ENCODE assay signal across 8 cellular contexts in genomic region chr3:36991923-36992805, GRCh38. TPM values are rescaled to one million over a fixed set of nuclear protein-coding genes. Genes with fewer than 3 reads are reported as not detected.
DNase-seq lines count a peak whose midpoint lies in the region; ATAC-seq and TF ChIP-seq lines count a peak whose summit lies in the region.

No MANE protein-coding gene starts in this region.

- peak overlapping the region; percentile 59 for H3K4me3 ChIP-seq in mesodermal cell (ENCODE audit: extremely low read depth, insufficient read depth, low read length, poor library complexity, severe bottlenecking)

- H3K9me3 ChIP-seq in mesodermal cell (ENCODE audit: control insufficient read depth, low read length) = no peaks in the 10 kb centered on the region

- peaks cover 22% of the 10 kb centered on the region for H3K4me1 ChIP-seq in mesodermal cell (ENCODE audit: control insufficient read depth, insufficient read depth, low read length, poor library complexity, severe bottlenecking)

- peak overlapping the region; percentile 99 for H3K27ac ChIP-seq in mesodermal cell (ENCODE audit: low read depth, low read length, severe bottlenecking)

- ATAC-seq in GM18505 (IDR thresholded peaks at IDR 0.05; ENCODE audit: unreplicated experiment) (no peak), GM21423 (IDR thresholded peaks at IDR 0.05; ENCODE audit: unreplicated experiment) (no peak), GM21529 (IDR thresholded peaks at IDR 0.05; ENCODE audit: unreplicated experiment) (no peak)

- 1% methylated on average over 17 of the region's 24 CpGs for WGBS in mesodermal cell (ENCODE audit: insufficient coverage in 2 of 2), 2 experiments

- TF ChIP-seq POLR2A in GM18505 (IDR thresholded peaks at IDR 0.05; ENCODE audit: borderline replicate concordance, extremely low read depth, insufficient read depth, insufficient read length) = no peak

- peak; percentile 36 for DNase-seq in AG08396 (ENCODE audit: low spot score)
- peak; percentile 35 for DNase-seq in HS-27A (ENCODE audit: low read depth)
- peak; percentile 19 for DNase-seq in cerebellum (ENCODE audit: low spot score)
- no peak for DNase-seq in HPDE6-E6E7 (ENCODE audit: extremely low spot score)

- peaks cover 58% of the 10 kb centered on the region for H3K36me3 ChIP-seq in mesodermal cell (ENCODE audit: control insufficient read depth, insufficient read depth, low read length)

RNA-seq across cellular contexts. Expression of gene EPM2AIP1, which starts 0.8 kb away (rescaled TPM):
- 45.5 TPM for total RNA-seq in cerebellum
- 11.2 TPM for polyA plus RNA-seq in mesodermal cell (2013, experiment 1 of 2)
- 14.5 TPM for polyA plus RNA-seq in mesodermal cell (2013, experiment 2 of 2)

RNA-seq across cellular contexts. Expression of gene MLH1, which starts 1.2 kb away (rescaled TPM):
- 44.9 TPM for total RNA-seq in cerebellum
- polyA plus RNA-seq in mesodermal cell (2013, experiment 1 of 2) = 50.1 TPM
- 50.5 TPM for polyA plus RNA-seq in mesodermal cell (2013, experiment 2 of 2)

RNA-seq across cellular contexts. Expression of gene TRANK1, which starts 47.3 kb away (rescaled TPM):
- total RNA-seq in cerebellum = 18.8 TPM
- 6.8 TPM for polyA plus RNA-seq in mesodermal cell (2013, experiment 1 of 2)
- 5.4 TPM for polyA plus RNA-seq in mesodermal cell (2013, experiment 2 of 2)
